Comparison of ENCODE assay signal across 24 cellular contexts in the genomic region with DNA sequence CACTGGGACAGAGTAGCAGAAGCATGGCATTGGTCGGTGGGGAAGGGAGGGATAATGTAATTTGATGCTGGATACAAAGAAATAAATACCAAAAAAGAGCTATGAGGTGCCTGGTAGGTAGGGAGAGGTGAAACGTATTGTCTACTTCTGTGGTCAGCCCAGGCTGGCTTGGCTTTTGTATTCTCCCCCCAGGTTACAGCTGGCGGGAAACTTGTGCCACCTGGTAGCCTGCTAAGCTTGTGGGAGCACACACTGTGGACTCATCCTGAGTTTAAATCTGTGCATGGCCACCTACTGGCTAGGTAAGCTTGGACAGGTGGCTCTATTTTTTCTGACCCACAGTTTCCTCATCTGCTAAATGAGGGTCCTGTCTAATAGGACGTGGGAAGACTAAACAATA.
"Had no signal": no experiment of that assay in that cellular context is flagged by ENCODE, and none has a peak within 500 bp of the region (broad histone marks: within the 10 kb centered on the region; RNA-seq: fewer than 3 reads in every experiment).

No MANE protein-coding gene starts in this region.

- FAIRE-seq: kidney had no signal

- H3K27ac ChIP-seq: esophagus squamous epithelium, gastroesophageal sphincter, left ventricle myocardium inferior, lower lobe of right lung, spleen, tibial nerve, upper lobe of right lung had no signal

- H3K27ac Mint-ChIP-seq: dendritic cell treated with granulocyte-macrophage colony-stimulating factor and Interleukin-4, amounts not matched to agents 40 ng/mL and 50 ng/mL, for 4 days; effector memory CD8-positive, alpha-beta T cell; immature natural killer cell; memory B cell; mesothelial cell of epicardium; natural killer cell; stimulated activated memory B cell treated with anti-CD40 and anti-IgM and Interleukin-4, amounts not matched to agents 10 μg/mL and 1 μg/mL and 100 μg/mL, for 72 hours; stimulated activated naive CD8-positive, alpha-beta T cell treated with anti-CD3 and anti-CD28 coated beads, Interleukin-15, Interleukin-2, amounts not matched to agents 100 ng/mL and 50 ng/mL, for 24 hours had no signal

- H3K4me3 Mint-ChIP-seq: dendritic cell treated with granulocyte-macrophage colony-stimulating factor and Interleukin-4, amounts not matched to agents 40 ng/mL and 50 ng/mL, for 4 days; effector memory CD8-positive, alpha-beta T cell; immature natural killer cell; memory B cell; mesothelial cell of epicardium; natural killer cell; neural crest cell; stimulated activated memory B cell treated with anti-CD40 and anti-IgM and Interleukin-4, amounts not matched to agents 10 μg/mL and 1 μg/mL and 100 μg/mL, for 72 hours; stimulated activated naive CD8-positive, alpha-beta T cell treated with anti-CD3 and anti-CD28 coated beads, Interleukin-15, Interleukin-2, amounts not matched to agents 100 ng/mL and 50 ng/mL, for 24 hours had no signal

- H3K27me3 ChIP-seq: tibial nerve, upper lobe of right lung had no signal

- H3K36me3 ChIP-seq: esophagus squamous epithelium, gastroesophageal sphincter, left ventricle myocardium inferior, lower lobe of right lung, spleen, tibial nerve, upper lobe of right lung had no signal

- H3K9me3 Mint-ChIP-seq: dendritic cell treated with granulocyte-macrophage colony-stimulating factor and Interleukin-4, amounts not matched to agents 40 ng/mL and 50 ng/mL, for 4 days; effector memory CD8-positive, alpha-beta T cell; immature natural killer cell; memory B cell; mesothelial cell of epicardium; natural killer cell; neural crest cell; stimulated activated memory B cell treated with anti-CD40 and anti-IgM and Interleukin-4, amounts not matched to agents 10 μg/mL and 1 μg/mL and 100 μg/mL, for 72 hours; stimulated activated naive CD8-positive, alpha-beta T cell treated with anti-CD3 and anti-CD28 coated beads, Interleukin-15, Interleukin-2, amounts not matched to agents 100 ng/mL and 50 ng/mL, for 24 hours had no signal

- H3K4me1 ChIP-seq: esophagus squamous epithelium, gastroesophageal sphincter, spleen had no signal

- H3K4me1 Mint-ChIP-seq: immature natural killer cell, mesothelial cell of epicardium, natural killer cell had no signal

- H3K9me3 ChIP-seq: esophagus squamous epithelium, gastroesophageal sphincter, left ventricle myocardium inferior, lower lobe of right lung, spleen, tibial nerve, upper lobe of right lung had no signal

- H3K36me3 Mint-ChIP-seq: immature natural killer cell; memory B cell; mesothelial cell of epicardium; natural killer cell; stimulated activated memory B cell treated with anti-CD40 and anti-IgM and Interleukin-4, amounts not matched to agents 10 μg/mL and 1 μg/mL and 100 μg/mL, for 72 hours had no signal

- DNase-seq: effector memory CD8-positive, alpha-beta T cell; esophagus squamous epithelium; foreskin fibroblast; glutamatergic neuron; immature natural killer cell; kidney; left cardiac atrium; left ventricle myocardium inferior; lower lobe of right lung; natural killer cell; posterior cingulate gyrus; spleen; stimulated activated CD4-positive, alpha-beta T cell treated with anti-CD3 and anti-CD28 coated beads, Interleukin-15, amount 100 ng/mL, for 24 hours; stimulated activated CD4-positive, alpha-beta T cell treated with anti-CD3 and anti-CD28 coated beads, Interleukin-1b, Interleukin-23, amount 100 ng/mL, for 48 hours; stimulated activated CD4-positive, alpha-beta T cell treated with anti-CD3 and anti-CD28 coated beads, Interleukin-4, amount 100 ng/mL, for 24 hours; upper lobe of right lung had no signal

- H3K27me3 Mint-ChIP-seq: stimulated activated memory B cell treated with anti-CD40 and anti-IgM and Interleukin-4, amounts not matched to agents 10 μg/mL and 1 μg/mL and 100 μg/mL, for 72 hours had no signal

- H3K4me3 ChIP-seq: esophagus squamous epithelium, gastroesophageal sphincter, left ventricle myocardium inferior, lower lobe of right lung, spleen, tibial nerve, upper lobe of right lung had no signal
